ENCODE assay signal across 20 cellular contexts in the genomic region with DNA sequence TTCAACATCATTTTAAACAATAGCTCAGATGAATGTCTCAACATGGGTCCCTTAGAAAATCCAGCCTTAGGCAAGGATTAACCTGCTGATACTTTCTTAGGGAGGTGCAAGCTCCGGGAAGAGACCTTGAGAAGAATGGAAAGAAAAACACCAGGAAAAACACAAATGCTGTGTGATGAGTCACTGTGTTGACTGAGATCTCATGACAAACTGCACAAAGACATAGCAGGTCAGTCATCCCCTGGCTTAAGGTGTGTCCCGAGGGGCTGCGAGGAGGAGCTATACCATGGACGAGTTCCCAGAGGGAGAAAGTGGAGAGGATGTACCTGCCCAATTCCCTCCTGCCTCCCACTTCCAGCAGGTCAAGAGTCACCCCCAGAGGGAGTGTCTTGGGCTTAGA.
"Had no signal": no experiment of that assay in that cellular context is flagged by ENCODE, and none has a peak within 500 bp of the region (broad histone marks: within the 10 kb centered on the region; RNA-seq: fewer than 3 reads in every experiment).

No MANE protein-coding gene starts in this region.

- H3K9me3 Mint-ChIP-seq: activated CD4-positive, alpha-beta T cell treated with anti-CD3 and anti-CD28 coated beads, Interleukin-2, amount 10 ng/mL, durations not matched to agents 7 days and 5 days had no signal

- H3K4me1 ChIP-seq: esophagus muscularis mucosa, transverse colon had no signal

- H3K27me3 ChIP-seq: esophagus muscularis mucosa, transverse colon had no signal

- H3K27me3 Mint-ChIP-seq: activated CD4-positive, alpha-beta T cell treated with anti-CD3 and anti-CD28 coated beads, Interleukin-2, amount 10 ng/mL, durations not matched to agents 7 days and 5 days; dendritic cell treated with granulocyte-macrophage colony-stimulating factor and Interleukin-4, amounts not matched to agents 40 ng/mL and 50 ng/mL, for 4 days had no signal

- DNase-seq: activated CD4-positive, alpha-beta T cell treated with anti-CD3 and anti-CD28 coated beads, Interleukin-2, amount 10 ng/mL, durations not matched to agents 7 days and 5 days; activated CD4-positive, CD25-positive, alpha-beta regulatory T cell; activated CD8-positive, alpha-beta memory T cell treated with anti-CD3 and anti-CD28 coated beads, Interleukin-2, amount 50 U/mL, for 48 hours; activated naive CD8-positive, alpha-beta T cell treated with anti-CD3 and anti-CD28 coated beads for 36 hours; activated T-cell treated with anti-CD3 and anti-CD28 coated beads, Interleukin-2, amount 50 U/mL, for 72 hours; amygdala; cerebellar nuclear complex; hippocampal formation; kidney glomerular epithelial cell; midbrain; right cardiac atrium; stimulated activated CD4-positive, alpha-beta T cell treated with anti-CD3 and anti-CD28 coated beads, Interleukin-4, amount 100 ng/mL, for 4 hours; stimulated activated CD8-positive, alpha-beta memory T cell treated with anti-CD3 and anti-CD28 coated beads, Interleukin-4, amount 100 ng/mL, for 48 hours; stimulated activated naive CD4-positive, alpha-beta T cell treated with Interleukin-2 at 50 U/mL for 16 hours; transverse colon had no signal

- H3K36me3 Mint-ChIP-seq: activated naive CD8-positive, alpha-beta T cell treated with anti-CD3 and anti-CD28 coated beads for 36 hours; brain had no signal

- H3K27ac Mint-ChIP-seq: activated CD4-positive, alpha-beta T cell treated with anti-CD3 and anti-CD28 coated beads, Interleukin-2, amount 10 ng/mL, durations not matched to agents 7 days and 5 days; activated naive CD8-positive, alpha-beta T cell treated with anti-CD3 and anti-CD28 coated beads for 36 hours; activated T-cell treated with anti-CD3 and anti-CD28 coated beads, Interleukin-2, amount 50 U/mL, for 72 hours; brain; dendritic cell treated with granulocyte-macrophage colony-stimulating factor and Interleukin-4, amounts not matched to agents 40 ng/mL and 50 ng/mL, for 4 days; progenitor cell of endocrine pancreas had no signal

- H3K4me1 Mint-ChIP-seq: activated CD4-positive, alpha-beta T cell treated with anti-CD3 and anti-CD28 coated beads, Interleukin-2, amount 10 ng/mL, durations not matched to agents 7 days and 5 days; activated naive CD8-positive, alpha-beta T cell treated with anti-CD3 and anti-CD28 coated beads for 36 hours; brain had no signal

- H3K36me3 ChIP-seq: esophagus muscularis mucosa, transverse colon had no signal

- H3K4me3 ChIP-seq: esophagus muscularis mucosa, skin epidermis, transverse colon had no signal

- ATAC-seq: activated T-cell treated with anti-CD3 and anti-CD28 coated beads, Interleukin-2, amount 50 U/mL, for 72 hours; right cardiac atrium had no signal

- H3K4me3 Mint-ChIP-seq: activated CD4-positive, alpha-beta T cell treated with anti-CD3 and anti-CD28 coated beads, Interleukin-2, amount 10 ng/mL, durations not matched to agents 7 days and 5 days; activated naive CD8-positive, alpha-beta T cell treated with anti-CD3 and anti-CD28 coated beads for 36 hours; activated T-cell treated with anti-CD3 and anti-CD28 coated beads, Interleukin-2, amount 50 U/mL, for 72 hours; brain; dendritic cell treated with granulocyte-macrophage colony-stimulating factor and Interleukin-4, amounts not matched to agents 40 ng/mL and 50 ng/mL, for 4 days had no signal

- H3K27ac ChIP-seq: esophagus muscularis mucosa, skin epidermis, transverse colon had no signal

- H3K9me3 ChIP-seq: esophagus muscularis mucosa, transverse colon had no signal
